9 cellular contexts compared by ENCODE assay signal in genomic region chr5:4868140-4868735, GRCh38.
A peak's percentile ranks its signal among the peaks of the same experiment; 100 is the strongest.
DNase-seq lines count a peak whose midpoint lies in the region; ATAC-seq and TF ChIP-seq lines count a peak whose summit lies in the region.
"Had no signal": no experiment of that assay in that cellular context is flagged by ENCODE, and none has a peak within 500 bp of the region (broad histone marks: within the 10 kb centered on the region; RNA-seq: fewer than 3 reads in every experiment).

No MANE protein-coding gene starts in this region.

- H3K4me3 ChIP-seq in AG10803 (ENCODE audit: low read length) (no peak overlapping the region), GM12865 (ENCODE audit: low read depth, low read length) (no peak overlapping the region), lower lobe of right lung (no peak overlapping the region)

- no peak overlapping the region for H3K27ac Mint-ChIP-seq in stimulated activated naive CD8-positive, alpha-beta T cell treated with anti-CD3 and anti-CD28 coated beads, Interleukin-15, amount 100 ng/mL, for 72 hours
- H3K27ac Mint-ChIP-seq: IgD-negative memory B cell had no signal

- H3K9me3 Mint-ChIP-seq in stimulated activated naive CD8-positive, alpha-beta T cell treated with anti-CD3 and anti-CD28 coated beads, Interleukin-15, amount 100 ng/mL, for 72 hours = peaks cover 0 to 17% of the 10 kb centered on the region in 2 donors

- H3K4me1 ChIP-seq in lower lobe of right lung = no peaks in the 10 kb centered on the region

- no peak overlapping the region for H3K27ac ChIP-seq in lower lobe of right lung

- DNase-seq in AG10803 (ENCODE audit: low read depth) (peak; percentile 29), GM12865 (ENCODE audit: low read depth) (peak; percentile 48), HK-2 (ENCODE audit: unreplicated experiment) (peak; percentile 63), RKO (ENCODE audit: low spot score) (peak; percentile 43), cerebellar cortex (ENCODE audit: low spot score) (peak; percentile 75), lower lobe of right lung (peak; percentile 53), GOT3 (lab: John Stamatoyannopoulos, UW) (no peak)
- DNase-seq in stimulated activated naive CD8-positive, alpha-beta T cell treated with anti-CD3 and anti-CD28 coated beads, Interleukin-15, amount 100 ng/mL, for 72 hours = peak; percentile 31 to 44

- intact Hi-C loops in lower lobe of right lung (cut with DNase I) = no loop called here

- H3K9me3 ChIP-seq in lower lobe of right lung = no peaks in the 10 kb centered on the region

- no peaks in the 10 kb centered on the region for H3K27me3 Mint-ChIP-seq in stimulated activated naive CD8-positive, alpha-beta T cell treated with anti-CD3 and anti-CD28 coated beads, Interleukin-15, amount 100 ng/mL, for 72 hours
- H3K27me3 Mint-ChIP-seq: IgD-negative memory B cell had no signal

- peak; percentile 69 to 70 for ATAC-seq in lower lobe of right lung
- no peak for ATAC-seq in stimulated activated naive CD8-positive, alpha-beta T cell treated with anti-CD3 and anti-CD28 coated beads, Interleukin-15, amount 100 ng/mL, for 72 hours

- H3K36me3 ChIP-seq in lower lobe of right lung = no peaks in the 10 kb centered on the region

- no peaks in the 10 kb centered on the region for H3K4me1 Mint-ChIP-seq in stimulated activated naive CD8-positive, alpha-beta T cell treated with anti-CD3 and anti-CD28 coated beads, Interleukin-15, amount 100 ng/mL, for 72 hours
- H3K4me1 Mint-ChIP-seq: IgD-negative memory B cell had no signal

- H3K27me3 ChIP-seq in lower lobe of right lung (ENCODE audit: low read depth) = no peaks in the 10 kb centered on the region

- peak; percentile 93 for TF ChIP-seq CTCF in AG10803 (conservative IDR thresholded peaks at IDR 0.05; ENCODE audit: low read length)
- TF ChIP-seq CTCF in GM12865 (IDR thresholded peaks at IDR 0.05; ENCODE audit: insufficient read depth, low read depth, low read length, missing control alignments) = peak; percentile 87
- peak; percentile 74 for TF ChIP-seq CTCF in lower lobe of right lung (IDR thresholded peaks at IDR 0.05)

- no peak overlapping the region for H3K4me3 Mint-ChIP-seq in stimulated activated naive CD8-positive, alpha-beta T cell treated with anti-CD3 and anti-CD28 coated beads, Interleukin-15, amount 100 ng/mL, for 72 hours
- H3K4me3 Mint-ChIP-seq: IgD-negative memory B cell had no signal
